1 cellular context compared by ENCODE assay signal in genomic region chr22:38712496-38713207, GRCh38.
TF ChIP-seq lines count a peak whose summit lies in the region.

No MANE protein-coding gene starts in this region.

TF ChIP-seq in WTC11, 78 proteins besides CTCF, POLR2A, EP300 and RAD21:
- TF ChIP-seq FOXK1 (CRISPR knock-in tag; IDR thresholded peaks at IDR 0.05) (no peak), ZNF219 (CRISPR knock-in tag; IDR thresholded peaks at IDR 0.05; ENCODE audit: borderline replicate concordance) (no peak), SMAD3 (CRISPR knock-in tag; IDR thresholded peaks at IDR 0.05; ENCODE audit: borderline replicate concordance) (no peak), EMX1 (CRISPR knock-in tag; IDR thresholded peaks at IDR 0.05) (no peak), ESRRA (CRISPR knock-in tag; IDR thresholded peaks at IDR 0.05; ENCODE audit: borderline replicate concordance) (no peak), NFYB (CRISPR knock-in tag; conservative IDR thresholded peaks at IDR 0.05; ENCODE audit: low read depth) (no peak), ZBTB21 (CRISPR knock-in tag; IDR thresholded peaks at IDR 0.05; ENCODE audit: borderline replicate concordance) (no peak), STAT6 (CRISPR knock-in tag; conservative IDR thresholded peaks at IDR 0.05; ENCODE audit: low read depth) (no peak), ZNF281 (CRISPR knock-in tag; IDR thresholded peaks at IDR 0.05) (no peak), RORB (CRISPR knock-in tag; IDR thresholded peaks at IDR 0.05) (no peak), JUN (CRISPR knock-in tag; IDR thresholded peaks at IDR 0.05) (no peak), TEAD4 (CRISPR knock-in tag; IDR thresholded peaks at IDR 0.05) (no peak), HMGA2 (CRISPR knock-in tag; IDR thresholded peaks at IDR 0.05) (no peak), TCF7 (CRISPR knock-in tag; IDR thresholded peaks at IDR 0.05; ENCODE audit: low read depth) (no peak), ZNF671 (CRISPR knock-in tag; IDR thresholded peaks at IDR 0.05) (no peak)
- TF ChIP-seq, protein P1, sequence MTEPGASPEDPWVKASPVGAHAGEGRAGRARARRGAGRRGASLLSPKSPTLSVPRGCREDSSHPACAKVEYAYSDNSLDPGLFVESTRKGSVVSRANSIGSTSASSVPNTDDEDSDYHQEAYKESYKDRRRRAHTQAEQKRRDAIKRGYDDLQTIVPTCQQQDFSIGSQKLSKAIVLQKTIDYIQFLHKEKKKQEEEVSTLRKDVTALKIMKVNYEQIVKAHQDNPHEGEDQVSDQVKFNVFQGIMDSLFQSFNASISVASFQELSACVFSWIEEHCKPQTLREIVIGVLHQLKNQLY (CRISPR knock-in tag; IDR thresholded peaks at IDR 0.05) = no peak
- TF ChIP-seq, protein P2, sequence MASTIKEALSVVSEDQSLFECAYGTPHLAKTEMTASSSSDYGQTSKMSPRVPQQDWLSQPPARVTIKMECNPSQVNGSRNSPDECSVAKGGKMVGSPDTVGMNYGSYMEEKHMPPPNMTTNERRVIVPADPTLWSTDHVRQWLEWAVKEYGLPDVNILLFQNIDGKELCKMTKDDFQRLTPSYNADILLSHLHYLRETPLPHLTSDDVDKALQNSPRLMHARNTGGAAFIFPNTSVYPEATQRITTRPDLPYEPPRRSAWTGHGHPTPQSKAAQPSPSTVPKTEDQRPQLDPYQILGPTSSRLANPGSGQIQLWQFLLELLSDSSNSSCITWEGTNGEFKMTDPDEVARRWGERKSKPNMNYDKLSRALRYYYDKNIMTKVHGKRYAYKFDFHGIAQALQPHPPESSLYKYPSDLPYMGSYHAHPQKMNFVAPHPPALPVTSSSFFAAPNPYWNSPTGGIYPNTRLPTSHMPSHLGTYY (CRISPR knock-in tag; IDR thresholded peaks at IDR 0.05) = no peak
TF ChIP-seq in WTC11: peak in this region for 0.
